21 cellular contexts compared by ENCODE assay signal in the genomic region with DNA sequence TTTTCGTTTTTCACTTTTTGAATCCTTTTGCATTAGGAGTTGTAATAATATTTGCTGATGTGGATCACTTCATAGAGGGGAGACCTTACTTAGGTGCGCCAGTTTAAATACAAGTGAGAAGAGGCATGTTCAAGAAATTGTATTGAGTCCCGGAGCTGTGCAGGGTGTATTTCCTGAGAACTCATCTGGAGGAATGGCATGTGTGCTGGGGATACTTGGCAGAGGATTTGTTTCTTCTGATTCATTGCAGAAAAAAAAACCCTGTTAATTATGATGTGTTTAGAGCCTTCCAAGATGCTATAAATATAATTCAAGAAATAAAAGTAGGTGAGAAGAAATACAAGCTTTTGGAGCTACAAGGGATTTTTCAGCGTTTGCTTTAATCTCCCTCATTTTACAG.
DNase-seq lines count a peak whose midpoint lies in the region; TF ChIP-seq lines count a peak whose summit lies in the region.
"Had no signal": no experiment of that assay in that cellular context is flagged by ENCODE, and none has a peak within 500 bp of the region (broad histone marks: within the 10 kb centered on the region; RNA-seq: fewer than 3 reads in every experiment).

No MANE protein-coding gene starts in this region.

- H3K4me2 ChIP-seq in mammary epithelial cell (ENCODE audit: insufficient read depth, low read depth, low read length) (no peak overlapping the region), mesenchymal stem cell (ENCODE audit: low read length, poor library complexity, severe bottlenecking) (no peak overlapping the region)
- H3K4me2 ChIP-seq: KMS-11, neural progenitor cell had no signal

- in situ Hi-C loops in mammary epithelial cell (cut with MboI; ENCODE audit: low sequenced_read_pairs in 2 of 2) (loop anchor here (5.0 to 10.0 kb wide), 3 partner anchors 523 to 678 kb away; no protein-coding TSS in a partner anchor), GM13976 (cut with MboI; ENCODE audit: low sequenced_read_pairs, unreplicated experiment) (no loop called here)

- no peak overlapping the region for H3K4ac ChIP-seq in mesenchymal stem cell (ENCODE audit: low read depth in 1 of 2, low read length in 2 of 2)

- no peak overlapping the region for H4K8ac ChIP-seq in mesenchymal stem cell (ENCODE audit: low read length)

- no peak overlapping the region for H2BK12ac ChIP-seq in mesenchymal stem cell (ENCODE audit: low read length in 2 of 2)

- H3K27me3 ChIP-seq in A673 (replicated peaks; ENCODE audit: insufficient read depth, low read depth, low read length, poor library complexity) (no peaks in the 10 kb centered on the region), mammary epithelial cell (ENCODE audit: insufficient read depth, low read length) (no peaks in the 10 kb centered on the region), mesenchymal stem cell (ENCODE audit: control insufficient read depth in 1 of 2, insufficient read depth in 1 of 2, low read length in 2 of 2) (no peaks in the 10 kb centered on the region)
- H3K27me3 ChIP-seq: heart right ventricle, neural progenitor cell, testis had no signal

- H4K91ac ChIP-seq in mesenchymal stem cell (ENCODE audit: low read length): no peak overlapping the region

- no peak overlapping the region for H2BK15ac ChIP-seq in mesenchymal stem cell (ENCODE audit: low read depth, poor library complexity, severe bottlenecking)

- DNase-seq in A673 (ENCODE audit: low spot score) (peak; percentile 33), LHCN-M2 (ENCODE audit: low read depth) (peak; percentile 8), mammary epithelial cell (peak; percentile 41), mesenchymal stem cell (no peak), hepatic stellate cell (ENCODE audit: low spot score) (no peak), GM13976 (ENCODE audit: low spot score) (no peak), GF-D8 (lab: John Stamatoyannopoulos, UW) (no peak)
- no peak for DNase-seq in stimulated activated CD4-positive, alpha-beta T cell treated with anti-CD3 and anti-CD28 coated beads, Interleukin-12 subunit alpha, Interleukin-12 subunit beta, amount 100 ng/mL, for 4 hours
- DNase-seq: activated CD4-positive, alpha-beta T cell treated with anti-CD3 and anti-CD28 coated beads, Interleukin-2, amount 10 ng/mL, durations not matched to agents 24 days and 14 days; activated naive CD8-positive, alpha-beta T cell treated with anti-CD3 and anti-CD28 coated beads, Interleukin-2, amount 50 U/mL, for 24 hours; activated T-cell treated with anti-CD3 and anti-CD28 coated beads, Interleukin-2, amount 50 U/mL, for 48 hours; foreskin melanocyte; heart right ventricle; posterior cingulate gyrus; stimulated activated CD4-positive, alpha-beta T cell treated with anti-CD3 and anti-CD28 coated beads, Interleukin-4, amount 100 ng/mL, for 4 hours; stimulated activated naive B cell treated with anti-CD40 and anti-IgM and Interleukin-4, amounts not matched to agents 10 μg/mL and 1 μg/mL and 100 μg/mL, for 72 hours; testis; WERI-Rb-1 had no signal

- CTCF ChIA-PET in A673 (lab: Charles Lee): interaction anchor here (0.6 to 0.7 kb wide), 2 partner anchors 534 to 640 kb away, joined by 3 to 10 read pairs; no protein-coding TSS in a partner anchor
- CTCF ChIA-PET in mammary epithelial cell (lab: Charles Lee; ENCODE audit: low non-redundant PET): no interaction called here

- H3K79me1 ChIP-seq in mesenchymal stem cell (replicated peaks; ENCODE audit: low read length, poor library complexity, severe bottlenecking): no peaks in the 10 kb centered on the region

- no peaks in the 10 kb centered on the region for H3K79me2 ChIP-seq in mammary epithelial cell (ENCODE audit: insufficient read depth, low read length)

- H3K9me3 ChIP-seq in A673 (ENCODE audit: low read depth, low read length, poor library complexity, severe bottlenecking) (no peaks in the 10 kb centered on the region), mammary epithelial cell (replicated peaks; ENCODE audit: insufficient read depth, low read length) (no peaks in the 10 kb centered on the region), mesenchymal stem cell (ENCODE audit: control insufficient read depth, low read length) (no peaks in the 10 kb centered on the region)
- H3K9me3 ChIP-seq: heart right ventricle, testis had no signal

- no TSS peak for BruUV-seq in A673 (replicated peaks; lab: Mats Ljungman, UMichigan)
- no TSS peak for BruUV-seq in mammary epithelial cell (replicated peaks; lab: Mats Ljungman, UMichigan)

- intact Hi-C loops in A673 (cut with micrococcal nuclease; ENCODE audit: unreplicated experiment): no loop called here
- intact Hi-C loops in mammary epithelial cell (cut with micrococcal nuclease): loop anchor here (2.0 to 5.0 kb wide), 2 partner anchors 441 to 628 kb away; no protein-coding TSS in a partner anchor

- H3K36me3 ChIP-seq in A673 (ENCODE audit: insufficient read depth, low read length, poor library complexity, severe bottlenecking) (no peaks in the 10 kb centered on the region), mammary epithelial cell (ENCODE audit: insufficient read depth, low read length) (no peaks in the 10 kb centered on the region), mesenchymal stem cell (ENCODE audit: control insufficient read depth in 1 of 2, insufficient read depth in 2 of 2, low read depth in 1 of 2, low read length in 2 of 2) (no peaks in the 10 kb centered on the region)
- H3K36me3 ChIP-seq: heart right ventricle, neural progenitor cell, WERI-Rb-1 had no signal

- H3K4me1 ChIP-seq in A673 (ENCODE audit: insufficient read depth, low read length, poor library complexity, severe bottlenecking): peaks cover 55% of the 10 kb centered on the region
- peaks cover 49% of the 10 kb centered on the region for H3K4me1 ChIP-seq in mammary epithelial cell (ENCODE audit: insufficient read depth, low read length)
- H3K4me1 ChIP-seq in mesenchymal stem cell (ENCODE audit: control insufficient read depth, insufficient read depth, low read depth, low read length): peaks cover 2% of the 10 kb centered on the region
- H3K4me1 ChIP-seq: heart right ventricle, neural progenitor cell, testis had no signal

- H3K9ac ChIP-seq in mammary epithelial cell (ENCODE audit: insufficient read depth, low read length) (no peak overlapping the region), mesenchymal stem cell (ENCODE audit: low read length) (peak overlapping the region; percentile 10)
- H3K9ac ChIP-seq: KMS-11, neural progenitor cell had no signal

- no peak overlapping the region for H3K14ac ChIP-seq in mesenchymal stem cell (ENCODE audit: low read length in 2 of 2)

- no peak overlapping the region for H2BK5ac ChIP-seq in mesenchymal stem cell (ENCODE audit: low read depth, low read length, poor library complexity, severe bottlenecking)

- H3K4me3 ChIP-seq in A673 (ENCODE audit: low read depth, low read length, poor library complexity, severe bottlenecking) (no peak overlapping the region), mammary epithelial cell (replicated peaks in 1 of 3; ENCODE audit: insufficient read depth in 1 of 3, low read depth in 2 of 3, low read length in 3 of 3) (no peak overlapping the region), mesenchymal stem cell (ENCODE audit: insufficient read depth in 1 of 2, low read depth in 1 of 2, low read length in 2 of 2) (no peak overlapping the region)
- H3K4me3 ChIP-seq: heart right ventricle, lung, neural progenitor cell, testis had no signal

- WGBS in mammary epithelial cell (ENCODE audit: low coverage, missing lambda C conversion rate): 55% methylated on average over 4 of the region's 4 CpGs
- 88% methylated on average over 4 of the region's 4 CpGs for WGBS in mesenchymal stem cell

- H4K20me1 ChIP-seq in mammary epithelial cell (ENCODE audit: insufficient read depth, low read length): no peaks in the 10 kb centered on the region

- no peak overlapping the region for H2AFZ ChIP-seq in mammary epithelial cell (ENCODE audit: low read depth, low read length)
- H2AFZ ChIP-seq in mesenchymal stem cell (ENCODE audit: low read depth, low read length): no peak overlapping the region
- H2AFZ ChIP-seq: neural progenitor cell had no signal

- H2BK120ac ChIP-seq in mesenchymal stem cell (ENCODE audit: low read depth, low read length): no peak overlapping the region

- H3K18ac ChIP-seq in mesenchymal stem cell (ENCODE audit: low read depth in 1 of 2, low read length in 2 of 2): no peak overlapping the region

- POLR2A ChIA-PET in A673 (lab: Charles Lee; ENCODE audit: low non-redundant PET): interaction anchor here (0.6 kb wide), 1 partner anchor 7 kb away, joined by 8 read pairs; no protein-coding TSS in a partner anchor

- no peak for TF ChIP-seq CTCF in A673 (conservative IDR thresholded peaks at IDR 0.05; ENCODE audit: low read depth, low read length)
- TF ChIP-seq CTCF in mammary epithelial cell (conservative IDR thresholded peaks at IDR 0.05 in 1 of 2, IDR thresholded peaks at IDR 0.05 in 1 of 2; ENCODE audit: extremely low read depth in 1 of 2, insufficient read depth in 1 of 2, low read depth in 1 of 2, low read length in 2 of 2): no peak
- no peak for TF ChIP-seq CTCF in GM13976 (IDR thresholded peaks at IDR 0.05; ENCODE audit: borderline replicate concordance, control extremely low read depth, extremely low read depth, insufficient read depth, missing control alignments)

- H3K27ac ChIP-seq in A673 (ENCODE audit: low read depth, low read length, poor library complexity, severe bottlenecking) (peak overlapping the region; percentile 78), mammary epithelial cell (ENCODE audit: insufficient read depth, low read depth, low read length) (peak overlapping the region; percentile 90), mesenchymal stem cell (ENCODE audit: low read length, poor library complexity, severe bottlenecking) (no peak overlapping the region)
- H3K27ac ChIP-seq: heart right ventricle, KMS-11, neural progenitor cell, testis, WERI-Rb-1 had no signal

- dilution Hi-C loops in mammary epithelial cell (cut with HindIII; ENCODE audit: low sequenced_read_pairs): no loop called here

- H2AK5ac ChIP-seq in mesenchymal stem cell (ENCODE audit: low read length, severe bottlenecking): no peak overlapping the region

- no peak overlapping the region for H3K23ac ChIP-seq in mesenchymal stem cell (ENCODE audit: low read length in 2 of 2)

Comparison
In these comparisons a context has a peak if more than half of its experiments do, and no peak if none do; other contexts are left out.
1. DNase-seq: peak in A673 (single experiment), LHCN-M2 (single experiment) and mammary epithelial cell (single experiment); none in mesenchymal stem cell (single experiment), hepatic stellate cell (single experiment), stimulated activated CD4-positive, alpha-beta T cell treated with anti-CD3 and anti-CD28 coated beads, Interleukin-12 subunit alpha, Interleukin-12 subunit beta, amount 100 ng/mL, for 4 hours (single experiment), GM13976 (single experiment) and GF-D8 (single experiment).